33 cellular contexts compared by ENCODE assay signal in genomic region chr5:87155076-87155475, GRCh38.
"Had no signal": no experiment of that assay in that cellular context is flagged by ENCODE, and none has a peak within 500 bp of the region (broad histone marks: within the 10 kb centered on the region; RNA-seq: fewer than 3 reads in every experiment).

No MANE protein-coding gene starts in this region.

- ATAC-seq: activated CD4-positive, alpha-beta T cell treated with anti-CD3 and anti-CD28 coated beads for 36 hours; activated CD8-positive, alpha-beta memory T cell treated with anti-CD3 and anti-CD28 coated beads, Interleukin-2, amount 10 ng/mL, durations not matched to agents 7 days and 5 days; activated CD8-positive, alpha-beta T cell treated with anti-CD3 and anti-CD28 coated beads, Interleukin-2, amount 10 ng/mL, durations not matched to agents 7 days and 5 days; activated naive CD8-positive, alpha-beta T cell treated with anti-CD3 and anti-CD28 coated beads, Interleukin-2, amount 50 U/mL, for 24 hours; esophagus mucosa; gastrocnemius medialis; heart right ventricle; T-helper 17 cell had no signal

- H3K79me2 ChIP-seq: hepatocyte had no signal

- H3K4me1 ChIP-seq: ascending aorta, gastrocnemius medialis had no signal

- H3K9me3 ChIP-seq: adrenal gland, ascending aorta, gastrocnemius medialis, heart right ventricle had no signal

- DNase-seq: activated CD4-positive, alpha-beta memory T cell treated with anti-CD3 and anti-CD28 coated beads for 36 hours; activated CD4-positive, alpha-beta T cell treated with anti-CD3 and anti-CD28 coated beads for 36 hours; activated CD4-positive, alpha-beta T cell treated with anti-CD3 and anti-CD28 coated beads, Interleukin-2, amount 10 ng/mL, durations not matched to agents 24 days and 14 days; activated CD4-positive, CD25-positive, alpha-beta regulatory T cell; activated CD4-positive, CD25-positive, alpha-beta regulatory T cell treated with anti-CD3 and anti-CD28 coated beads, Interleukin-2, amount 50 U/mL, for 72 hours; activated CD8-positive, alpha-beta memory T cell treated with anti-CD3 and anti-CD28 coated beads, Interleukin-2, amount 10 ng/mL, durations not matched to agents 7 days and 5 days; activated CD8-positive, alpha-beta memory T cell treated with anti-CD3 and anti-CD28 coated beads, Interleukin-2, amount 50 U/mL, for 4 hours; activated CD8-positive, alpha-beta T cell treated with anti-CD3 and anti-CD28 coated beads, Interleukin-2, amount 10 ng/mL, durations not matched to agents 7 days and 5 days; activated effector memory CD4-positive, alpha-beta T cell treated with anti-CD3 and anti-CD28 coated beads, Interleukin-2, amount 50 U/mL, for 16 hours; activated naive CD4-positive, alpha-beta T cell treated with anti-CD3 and anti-CD28 coated beads for 36 hours; activated naive CD8-positive, alpha-beta T cell treated with anti-CD3 and anti-CD28 coated beads for 36 hours; activated naive CD8-positive, alpha-beta T cell treated with anti-CD3 and anti-CD28 coated beads, Interleukin-2, amount 50 U/mL, for 24 hours; activated T-cell treated with anti-CD3 and anti-CD28 coated beads, Interleukin-2, amount 50 U/mL, for 1 hour; activated T-cell treated with anti-CD3 and anti-CD28 coated beads, Interleukin-2, amount 50 U/mL, for 48 hours; adrenal gland; amygdala; brain microvascular endothelial cell; central memory CD4-positive, alpha-beta T cell; cerebellar nuclear complex; dorsolateral prefrontal cortex; effector memory CD4-positive, alpha-beta T cell; endodermal cell; foreskin fibroblast; gastrocnemius medialis; heart right ventricle; T-helper 1 cell; T-helper 17 cell; T1000 had no signal

- H3K4me3 ChIP-seq: adrenal gland, ascending aorta, cardiac muscle cell, coronary artery, dorsolateral prefrontal cortex, gastrocnemius medialis, heart right ventricle, hepatocyte had no signal

- H3K27me3 ChIP-seq: adrenal gland, ascending aorta, brain microvascular endothelial cell, cardiac muscle cell, dorsolateral prefrontal cortex, gastrocnemius medialis, heart right ventricle, hepatocyte had no signal

- H3K36me3 ChIP-seq: adrenal gland, ascending aorta, brain microvascular endothelial cell, cardiac muscle cell, gastrocnemius medialis, heart right ventricle had no signal

- H3K27ac ChIP-seq: adrenal gland, ascending aorta, brain microvascular endothelial cell, cardiac muscle cell, coronary artery, dorsolateral prefrontal cortex, gastrocnemius medialis, heart right ventricle, hepatocyte had no signal

- H3K4me2 ChIP-seq: hepatocyte had no signal

- H2AFZ ChIP-seq: hepatocyte had no signal
